18 cellular contexts compared by ENCODE assay signal in genomic region chr2:215748446-215748845, GRCh38.
DNase-seq lines count a peak whose midpoint lies in the region; TF ChIP-seq lines count a peak whose summit lies in the region.
"Had no signal": no experiment of that assay in that cellular context is flagged by ENCODE, and none has a peak within 500 bp of the region (broad histone marks: within the 10 kb centered on the region; RNA-seq: fewer than 3 reads in every experiment).

No MANE protein-coding gene starts in this region.

- H3K4me1 ChIP-seq in parathyroid adenoma, result peaks cover 36% of the 10 kb centered on the region
- peaks cover 2 to 8% of the 10 kb centered on the region in 2 donors for H3K4me1 ChIP-seq in neuronal stem cell (ENCODE audit: control insufficient read depth in 2 of 2, insufficient read depth in 1 of 2, low read depth in 1 of 2, low read length in 2 of 2)
- H3K4me1 ChIP-seq: neural progenitor cell had no signal

- in situ Hi-C loops in G401 (cut with HindIII; ENCODE audit: low sequenced_read_pairs), result no loop called here

- no peak overlapping the region for H3K4me3 Mint-ChIP-seq in dendritic cell treated with granulocyte-macrophage colony-stimulating factor and Interleukin-4, amounts not matched to agents 40 ng/mL and 50 ng/mL, for 4 days
- H3K4me3 Mint-ChIP-seq: brain, HFFc6, neural progenitor cell had no signal

- peak overlapping the region; percentile 87 for H3K27ac Mint-ChIP-seq in dendritic cell treated with granulocyte-macrophage colony-stimulating factor and Interleukin-4, amounts not matched to agents 40 ng/mL and 50 ng/mL, for 4 days
- H3K27ac Mint-ChIP-seq: brain, neural progenitor cell had no signal

- no peak overlapping the region for H2BK120ac ChIP-seq in neuronal stem cell (ENCODE audit: low read depth, low read length)

- no peaks in the 10 kb centered on the region for H3K9me3 Mint-ChIP-seq in dendritic cell treated with granulocyte-macrophage colony-stimulating factor and Interleukin-4, amounts not matched to agents 40 ng/mL and 50 ng/mL, for 4 days
- H3K9me3 Mint-ChIP-seq: brain, HFFc6 had no signal

- no peak overlapping the region for H3K23ac ChIP-seq in neuronal stem cell (ENCODE audit: low read depth, low read length, poor library complexity)

- no CpG with 5 or more reads among the region's 6 CpGs for WGBS in neuronal stem cell (ENCODE audit: extremely low coverage in 2 of 2, insufficient read length in 2 of 2, insufficient replicate concordance in 1 of 2), 2 donors

- H3K4me2 ChIP-seq in parathyroid adenoma (ENCODE audit: low read length) (no peak overlapping the region), neuronal stem cell (ENCODE audit: insufficient read depth, low read length, poor library complexity, severe bottlenecking) (no peak overlapping the region)
- H3K4me2 ChIP-seq: neural progenitor cell had no signal

- peaks cover 3% of the 10 kb centered on the region for H3K27me3 Mint-ChIP-seq in dendritic cell treated with granulocyte-macrophage colony-stimulating factor and Interleukin-4, amounts not matched to agents 40 ng/mL and 50 ng/mL, for 4 days
- H3K27me3 Mint-ChIP-seq: brain had no signal

- no peak overlapping the region for H4K91ac ChIP-seq in neuronal stem cell (ENCODE audit: low read depth, low read length, poor library complexity)

- no peaks in the 10 kb centered on the region for H3K79me2 ChIP-seq in parathyroid adenoma

- no peak overlapping the region for H3K9ac ChIP-seq in parathyroid adenoma
- no peak overlapping the region for H3K9ac ChIP-seq in neuronal stem cell (ENCODE audit: low read depth, low read length, poor library complexity)
- H3K9ac ChIP-seq: neural progenitor cell had no signal

- intact Hi-C loops in dendritic cell treated with granulocyte-macrophage colony-stimulating factor and Interleukin-4, amounts not matched to agents 40 ng/mL and 50 ng/mL, for 4 days (cut with micrococcal nuclease), result loop anchor here (5.0 kb wide), 1 partner anchor 44 kb away; no protein-coding TSS in a partner anchor

- no peak overlapping the region for H2AK5ac ChIP-seq in neuronal stem cell (ENCODE audit: low read depth, low read length)

- no peak overlapping the region for H2BK5ac ChIP-seq in neuronal stem cell (ENCODE audit: low read length)

- peaks cover 4% of the 10 kb centered on the region for H3K36me3 Mint-ChIP-seq in dendritic cell treated with granulocyte-macrophage colony-stimulating factor and Interleukin-4, amounts not matched to agents 40 ng/mL and 50 ng/mL, for 4 days (ENCODE audit: low read depth)
- H3K36me3 Mint-ChIP-seq: brain, neural progenitor cell had no signal

- no peak overlapping the region for H4K8ac ChIP-seq in neuronal stem cell (ENCODE audit: low read depth, low read length)

- no peaks in the 10 kb centered on the region for H3K36me3 ChIP-seq in parathyroid adenoma (ENCODE audit: control insufficient read depth, insufficient read depth, low read length)
- H3K36me3 ChIP-seq in neuronal stem cell (replicated peaks in 1 of 2; ENCODE audit: control insufficient read depth in 2 of 2, insufficient read depth in 2 of 2, low read length in 2 of 2), result no peaks in the 10 kb centered on the region
- H3K36me3 ChIP-seq: gastrocnemius medialis, neural progenitor cell, spleen, stomach had no signal

- no peak for TF ChIP-seq CTCF in AG10803 (conservative IDR thresholded peaks at IDR 0.05; ENCODE audit: low read length)
- TF ChIP-seq CTCF in parathyroid adenoma (IDR thresholded peaks at IDR 0.05), result no peak

- H2BK15ac ChIP-seq in neuronal stem cell (ENCODE audit: low read length), result no peak overlapping the region

- H2AFZ ChIP-seq in parathyroid adenoma, result peak overlapping the region; percentile 6
- no peak overlapping the region for H2AFZ ChIP-seq in neuronal stem cell (ENCODE audit: low read length)
- H2AFZ ChIP-seq: neural progenitor cell had no signal

- H3K4me3 ChIP-seq in AG10803 (ENCODE audit: low read length), result no peak overlapping the region
- H3K4me3 ChIP-seq in parathyroid adenoma (ENCODE audit: low read depth, low read length), result no peak overlapping the region
- no peak overlapping the region for H3K4me3 ChIP-seq in neuronal stem cell (ENCODE audit: low read length in 2 of 2)
- H3K4me3 ChIP-seq: gastrocnemius medialis, neural progenitor cell, spleen, stomach had no signal

- DNase-seq in AG10803 (ENCODE audit: low read depth) (peak; percentile 53), inferior parietal cortex (ENCODE audit: extremely low spot score) (peak; percentile 5), neuronal stem cell (ENCODE audit: low spot score) (no peak), NCI-H146 (lab: John Stamatoyannopoulos, UW) (no peak), cerebellar cortex (ENCODE audit: low spot score) (no peak), G401 (ENCODE audit: low spot score) (no peak)
- DNase-seq: DMS153, HFFc6, Kasumi-1, NCI-H2107, spleen, stomach had no signal

- H3K27me3 ChIP-seq in parathyroid adenoma (ENCODE audit: control insufficient read depth, insufficient read depth, low read length) (no peaks in the 10 kb centered on the region), neuronal stem cell (ENCODE audit: control insufficient read depth in 3 of 3, insufficient read depth in 3 of 3, low read depth in 1 of 3, low read length in 3 of 3) (no peaks in the 10 kb centered on the region)
- H3K27me3 ChIP-seq: gastrocnemius medialis, neural progenitor cell, stomach had no signal

- no peak overlapping the region for H3K4ac ChIP-seq in neuronal stem cell (ENCODE audit: low read length)

- H3K4me1 Mint-ChIP-seq in dendritic cell treated with granulocyte-macrophage colony-stimulating factor and Interleukin-4, amounts not matched to agents 40 ng/mL and 50 ng/mL, for 4 days (ENCODE audit: low read depth), result peaks cover 78% of the 10 kb centered on the region
- H3K4me1 Mint-ChIP-seq: brain had no signal

- H3K18ac ChIP-seq in neuronal stem cell (ENCODE audit: low read length), result no peak overlapping the region

- no peak overlapping the region for H2BK12ac ChIP-seq in neuronal stem cell (ENCODE audit: low read length)

- H3K79me1 ChIP-seq in neuronal stem cell (ENCODE audit: low read depth, low read length), result no peaks in the 10 kb centered on the region

- H3K9me3 ChIP-seq in parathyroid adenoma (ENCODE audit: control insufficient read depth, low read length), result no peaks in the 10 kb centered on the region
- H3K9me3 ChIP-seq in neuronal stem cell (replicated peaks in 1 of 2; ENCODE audit: control insufficient read depth in 2 of 2, insufficient read depth in 1 of 2, low read depth in 1 of 2, low read length in 2 of 2), result no peaks in the 10 kb centered on the region
- H3K9me3 ChIP-seq: gastrocnemius medialis, spleen, stomach had no signal

- H3K27ac ChIP-seq in parathyroid adenoma (peak overlapping the region; percentile 2), neuronal stem cell (replicated peaks; ENCODE audit: low read length) (no peak overlapping the region)
- H3K27ac ChIP-seq: gastrocnemius medialis, neural progenitor cell, VCaP had no signal

- no peak overlapping the region for H3K14ac ChIP-seq in neuronal stem cell (ENCODE audit: low read length)

Comparison
In these comparisons a context has a peak if more than half of its experiments do, and no peak if none do; other contexts are left out.
1. DNase-seq: peak in AG10803 (single experiment) and inferior parietal cortex (single experiment); none in neuronal stem cell (single experiment), NCI-H146 (single experiment), cerebellar cortex (single experiment) and G401 (single experiment).